Comparison of ENCODE assay signal across 12 cellular contexts in the genomic region with DNA sequence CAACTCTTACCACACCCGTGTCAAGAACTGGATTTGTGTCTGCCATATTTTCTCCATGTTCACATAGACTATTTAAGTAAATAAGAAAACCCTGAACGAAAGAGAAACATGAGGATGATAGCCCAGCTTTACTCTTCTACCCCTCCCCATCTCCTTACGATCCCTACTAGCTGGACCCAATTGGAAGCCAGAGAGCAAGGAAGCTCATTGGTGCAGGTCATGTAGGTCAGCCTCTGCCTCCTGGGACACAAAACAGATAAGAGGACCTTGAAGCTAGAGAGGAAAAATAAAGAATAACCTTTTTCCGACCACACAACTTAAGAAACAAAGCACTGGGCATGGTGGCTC.
DNase-seq lines count a peak whose midpoint lies in the region; ATAC-seq and TF ChIP-seq lines count a peak whose summit lies in the region.
"Had no signal": no experiment of that assay in that cellular context is flagged by ENCODE, and none has a peak within 500 bp of the region (broad histone marks: within the 10 kb centered on the region; RNA-seq: fewer than 3 reads in every experiment).

No MANE protein-coding gene starts in this region.

- peaks cover 24% of the 10 kb centered on the region for H3K4me1 Mint-ChIP-seq in activated T-cell treated with anti-CD3 and anti-CD28 coated beads, Interleukin-2, amount 50 U/mL, for 4 hours (ENCODE audit: low read depth)
- peaks cover 21% of the 10 kb centered on the region for H3K4me1 Mint-ChIP-seq in stimulated activated effector memory CD8-positive, alpha-beta T cell treated with anti-CD3 and anti-CD28 coated beads, Interleukin-12 subunit alpha, Interleukin-12 subunit beta, amount 100 ng/mL, for 72 hours

- H3K9me2 ChIP-seq in SU-DHL-6 (replicated peaks; ENCODE audit: insufficient read depth, low read length): no peaks in the 10 kb centered on the region

- intact Hi-C loops in esophagus squamous epithelium (cut with DNase I): no loop called here
- intact Hi-C loops in testis (cut with DNase I; ENCODE audit: low total_unique reads): no loop called here

- no peak for ATAC-seq in activated T-cell treated with anti-CD3 and anti-CD28 coated beads, Interleukin-2, amount 50 U/mL, for 4 hours
- ATAC-seq in stimulated activated effector memory CD8-positive, alpha-beta T cell treated with anti-CD3 and anti-CD28 coated beads, Interleukin-12 subunit alpha, Interleukin-12 subunit beta, amount 100 ng/mL, for 72 hours: no peak
- ATAC-seq in HG03521 (IDR thresholded peaks at IDR 0.05; ENCODE audit: unreplicated experiment): no peak
- ATAC-seq: gastroesophageal sphincter had no signal

- no peak for TF ChIP-seq CTCF in SU-DHL-6 (IDR thresholded peaks at IDR 0.05; ENCODE audit: insufficient read depth, low read length, poor library complexity, severe bottlenecking)
- TF ChIP-seq CTCF in esophagus squamous epithelium (IDR thresholded peaks at IDR 0.05): no peak
- no peak for TF ChIP-seq CTCF in testis (IDR thresholded peaks at IDR 0.05)

- peak overlapping the region; percentile 57 for H3K27ac Mint-ChIP-seq in stimulated activated effector memory CD8-positive, alpha-beta T cell treated with anti-CD3 and anti-CD28 coated beads, Interleukin-12 subunit alpha, Interleukin-12 subunit beta, amount 100 ng/mL, for 72 hours

- H3K27ac ChIP-seq in SU-DHL-6 (ENCODE audit: low read depth, low read length): peak overlapping the region; percentile 92
- H3K27ac ChIP-seq in esophagus squamous epithelium: peak overlapping the region in 3 of 4 donors; percentile 73 to 79 (median 75)
- no peak overlapping the region for H3K27ac ChIP-seq in testis
- H3K27ac ChIP-seq: gastroesophageal sphincter had no signal

- H3K79me2 ChIP-seq in SU-DHL-6 (ENCODE audit: insufficient read depth, low read length): no peaks in the 10 kb centered on the region

- H3K9me3 ChIP-seq in SU-DHL-6 (ENCODE audit: insufficient read depth, low read length): no peaks in the 10 kb centered on the region
- peaks cover 0 to 28% (median 20%) of the 10 kb centered on the region in 3 donors for H3K9me3 ChIP-seq in esophagus squamous epithelium
- no peaks in the 10 kb centered on the region for H3K9me3 ChIP-seq in testis
- H3K9me3 ChIP-seq: MG63 had no signal

- no peaks in the 10 kb centered on the region for H3K27me3 ChIP-seq in SU-DHL-6 (ENCODE audit: low read length)
- H3K27me3 ChIP-seq in esophagus squamous epithelium: no peaks in the 10 kb centered on the region
- no peaks in the 10 kb centered on the region for H3K27me3 ChIP-seq in testis
- H3K27me3 ChIP-seq: gastroesophageal sphincter, MG63 had no signal

- H3K4me3 Mint-ChIP-seq in activated T-cell treated with anti-CD3 and anti-CD28 coated beads, Interleukin-2, amount 50 U/mL, for 4 hours: peak overlapping the region; percentile 80
- H3K4me3 Mint-ChIP-seq in stimulated activated effector memory CD8-positive, alpha-beta T cell treated with anti-CD3 and anti-CD28 coated beads, Interleukin-12 subunit alpha, Interleukin-12 subunit beta, amount 100 ng/mL, for 72 hours: peak overlapping the region; percentile 75

- no peaks in the 10 kb centered on the region for H4K20me1 ChIP-seq in SU-DHL-6 (ENCODE audit: low read depth, low read length)

- 70 to 72% methylated on average over 4 of the region's 4 CpGs for WGBS in esophagus squamous epithelium, 2 donors
- WGBS in testis, 2 donors: 54 to 59% methylated on average over 4 of the region's 4 CpGs

- peak overlapping the region; percentile 55 for H3K9ac ChIP-seq in SU-DHL-6 (ENCODE audit: low read length)

- peaks cover 24% of the 10 kb centered on the region for H3F3A ChIP-seq in SU-DHL-6 (ENCODE audit: insufficient read depth)

- H3K4me1 ChIP-seq in esophagus squamous epithelium (peaks cover 0 to 50% (median 7%) of the 10 kb centered on the region in 3 donors), testis (peaks cover 4% of the 10 kb centered on the region)

- H3K27me3 Mint-ChIP-seq in activated T-cell treated with anti-CD3 and anti-CD28 coated beads, Interleukin-2, amount 50 U/mL, for 4 hours (ENCODE audit: low read depth): no peaks in the 10 kb centered on the region

- H3K4me3 ChIP-seq in SU-DHL-6 (ENCODE audit: insufficient read depth, low read length, poor library complexity, severe bottlenecking): peak overlapping the region; percentile 32
- no peak overlapping the region for H3K4me3 ChIP-seq in esophagus squamous epithelium
- H3K4me3 ChIP-seq in testis: no peak overlapping the region
- H3K4me3 ChIP-seq: gastroesophageal sphincter, MG63 had no signal

- no peak for DNase-seq in activated T-cell treated with anti-CD3 and anti-CD28 coated beads, Interleukin-2, amount 50 U/mL, for 4 hours
- DNase-seq in activated T-cell treated with anti-CD3 and anti-CD28 coated beads, Interleukin-2, amount 50 U/mL, for 1 hour: no peak
- DNase-seq in esophagus squamous epithelium (lab: John Stamatoyannopoulos, UW) (no peak), cerebellum (ENCODE audit: low spot score) (no peak), testis (no peak)
- no peak for DNase-seq in stimulated activated effector memory CD8-positive, alpha-beta T cell treated with anti-CD3 and anti-CD28 coated beads, Interleukin-12 subunit alpha, Interleukin-12 subunit beta, amount 100 ng/mL, for 72 hours (ENCODE audit: low spot score in 2 of 2)
- DNase-seq: kidney glomerular epithelial cell; MG63; stimulated activated CD4-positive, alpha-beta T cell treated with anti-CD3 and anti-CD28 coated beads, Interleukin-12 subunit alpha, Interleukin-12 subunit beta, amount 100 ng/mL, for 4 hours had no signal

- H3K9me3 Mint-ChIP-seq in activated T-cell treated with anti-CD3 and anti-CD28 coated beads, Interleukin-2, amount 50 U/mL, for 4 hours: peaks cover 11% of the 10 kb centered on the region
- H3K9me3 Mint-ChIP-seq in stimulated activated effector memory CD8-positive, alpha-beta T cell treated with anti-CD3 and anti-CD28 coated beads, Interleukin-12 subunit alpha, Interleukin-12 subunit beta, amount 100 ng/mL, for 72 hours: peaks cover 3% of the 10 kb centered on the region

- peaks cover 2% of the 10 kb centered on the region for H3K36me3 Mint-ChIP-seq in activated T-cell treated with anti-CD3 and anti-CD28 coated beads, Interleukin-2, amount 50 U/mL, for 4 hours (ENCODE audit: insufficient read depth)
- H3K36me3 Mint-ChIP-seq in stimulated activated effector memory CD8-positive, alpha-beta T cell treated with anti-CD3 and anti-CD28 coated beads, Interleukin-12 subunit alpha, Interleukin-12 subunit beta, amount 100 ng/mL, for 72 hours: peaks cover 6% of the 10 kb centered on the region

- TF ChIP-seq POLR2A in esophagus squamous epithelium (IDR thresholded peaks at IDR 0.05) (no peak), testis (IDR thresholded peaks at IDR 0.05) (no peak)

- H3K36me3 ChIP-seq in SU-DHL-6 (ENCODE audit: low read length) (no peaks in the 10 kb centered on the region), esophagus squamous epithelium (no peaks in the 10 kb centered on the region), testis (ENCODE audit: low read depth, missing control alignments) (no peaks in the 10 kb centered on the region)
- H3K36me3 ChIP-seq: gastroesophageal sphincter, MG63 had no signal

- peak overlapping the region; percentile 86 for H2AFZ ChIP-seq in SU-DHL-6 (ENCODE audit: low read depth, low read length, severe bottlenecking)

- peak overlapping the region; percentile 69 for H3K4me2 ChIP-seq in SU-DHL-6 (ENCODE audit: low read depth, low read length, poor library complexity, severe bottlenecking)

Comparison
In these comparisons a context has a peak if more than half of its experiments do, and no peak if none do; other contexts are left out.
1. H3K27ac ChIP-seq: peak in SU-DHL-6 (single experiment) and esophagus squamous epithelium (3 of 4); none in testis (0 of 2).